2 cellular contexts compared by ENCODE assay signal in the genomic region with DNA sequence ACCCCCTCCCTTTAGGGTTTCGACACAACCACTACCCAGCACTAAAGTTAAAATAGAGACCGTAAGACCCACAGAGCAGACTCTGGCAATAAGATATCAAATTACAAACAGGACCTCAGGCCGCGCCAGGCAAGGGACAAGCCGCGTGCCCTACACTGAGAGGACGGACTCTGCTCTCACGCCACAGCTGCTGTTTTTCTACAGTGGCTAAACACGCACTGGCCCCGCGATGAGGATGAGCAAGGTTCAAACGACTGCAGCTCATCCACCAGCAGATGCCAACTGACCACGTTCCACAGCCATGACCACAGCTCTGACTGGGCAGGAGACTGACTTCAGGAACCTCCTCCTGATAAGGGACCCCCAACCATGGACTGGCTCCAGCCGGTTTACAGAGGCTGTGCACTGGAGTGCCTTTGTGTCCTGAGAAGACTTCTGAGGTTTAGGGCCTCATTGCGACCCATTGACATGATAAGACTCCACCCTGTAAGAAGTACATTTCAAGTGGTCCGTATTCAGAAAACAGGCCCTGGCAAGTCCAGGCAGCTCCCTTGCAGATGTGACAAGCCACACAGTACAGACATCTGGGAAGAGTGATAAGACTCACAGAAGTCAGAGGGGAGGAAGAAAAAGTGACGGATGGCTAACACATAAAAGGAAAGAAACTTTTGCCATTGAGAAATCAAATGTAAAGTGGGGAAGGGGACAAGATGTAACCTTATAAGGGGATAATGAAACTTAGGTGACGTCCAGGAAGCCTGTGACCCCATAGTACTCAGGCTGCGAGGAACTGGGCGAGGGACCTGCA.
TF ChIP-seq lines count a peak whose summit lies in the region.

No MANE protein-coding gene starts in this region.

TF ChIP-seq in Ishikawa, 13 proteins besides CTCF, POLR2A, EP300 and RAD21:
- TF ChIP-seq, protein P1, sequence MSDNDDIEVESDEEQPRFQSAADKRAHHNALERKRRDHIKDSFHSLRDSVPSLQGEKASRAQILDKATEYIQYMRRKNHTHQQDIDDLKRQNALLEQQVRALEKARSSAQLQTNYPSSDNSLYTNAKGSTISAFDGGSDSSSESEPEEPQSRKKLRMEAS (IDR thresholded peaks at IDR 0.05) = 0 out of 2 replicates have a peak, but pooled peaks have one; percentile 14
- TF ChIP-seq TEAD4 (IDR thresholded peaks at IDR 0.05) (no peak), TAF1 (IDR thresholded peaks at IDR 0.05; ENCODE audit: low read depth) (no peak), CREB1 (IDR thresholded peaks at IDR 0.05; ENCODE audit: low read depth) (no peak), FOXM1 (IDR thresholded peaks at IDR 0.05; ENCODE audit: borderline replicate concordance, low read depth) (no peak), TCF12 (IDR thresholded peaks at IDR 0.05; ENCODE audit: low read depth) (no peak)
- TF ChIP-seq, protein P2, sequence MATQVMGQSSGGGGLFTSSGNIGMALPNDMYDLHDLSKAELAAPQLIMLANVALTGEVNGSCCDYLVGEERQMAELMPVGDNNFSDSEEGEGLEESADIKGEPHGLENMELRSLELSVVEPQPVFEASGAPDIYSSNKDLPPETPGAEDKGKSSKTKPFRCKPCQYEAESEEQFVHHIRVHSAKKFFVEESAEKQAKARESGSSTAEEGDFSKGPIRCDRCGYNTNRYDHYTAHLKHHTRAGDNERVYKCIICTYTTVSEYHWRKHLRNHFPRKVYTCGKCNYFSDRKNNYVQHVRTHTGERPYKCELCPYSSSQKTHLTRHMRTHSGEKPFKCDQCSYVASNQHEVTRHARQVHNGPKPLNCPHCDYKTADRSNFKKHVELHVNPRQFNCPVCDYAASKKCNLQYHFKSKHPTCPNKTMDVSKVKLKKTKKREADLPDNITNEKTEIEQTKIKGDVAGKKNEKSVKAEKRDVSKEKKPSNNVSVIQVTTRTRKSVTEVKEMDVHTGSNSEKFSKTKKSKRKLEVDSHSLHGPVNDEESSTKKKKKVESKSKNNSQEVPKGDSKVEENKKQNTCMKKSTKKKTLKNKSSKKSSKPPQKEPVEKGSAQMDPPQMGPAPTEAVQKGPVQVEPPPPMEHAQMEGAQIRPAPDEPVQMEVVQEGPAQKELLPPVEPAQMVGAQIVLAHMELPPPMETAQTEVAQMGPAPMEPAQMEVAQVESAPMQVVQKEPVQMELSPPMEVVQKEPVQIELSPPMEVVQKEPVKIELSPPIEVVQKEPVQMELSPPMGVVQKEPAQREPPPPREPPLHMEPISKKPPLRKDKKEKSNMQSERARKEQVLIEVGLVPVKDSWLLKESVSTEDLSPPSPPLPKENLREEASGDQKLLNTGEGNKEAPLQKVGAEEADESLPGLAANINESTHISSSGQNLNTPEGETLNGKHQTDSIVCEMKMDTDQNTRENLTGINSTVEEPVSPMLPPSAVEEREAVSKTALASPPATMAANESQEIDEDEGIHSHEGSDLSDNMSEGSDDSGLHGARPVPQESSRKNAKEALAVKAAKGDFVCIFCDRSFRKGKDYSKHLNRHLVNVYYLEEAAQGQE (IDR thresholded peaks at IDR 0.05; ENCODE audit: low read depth) = no peak
TF ChIP-seq in Ishikawa: peak in this region for 1.

TF ChIP-seq in K562, 482 proteins besides CTCF, POLR2A, EP300 and RAD21 (continues in another document):
- TF ChIP-seq NR4A1 (CRISPR knock-in tag; IDR thresholded peaks at IDR 0.05) (no peak), NR4A1 (tag; IDR thresholded peaks at IDR 0.05) (peak; percentile 98), NKRF (IDR thresholded peaks at IDR 0.05; ENCODE audit: borderline replicate concordance) (no peak; the same call in 1 of the 2 replicates), NBN (IDR thresholded peaks at IDR 0.05; ENCODE audit: low read depth) (peak; percentile 79), MBD1 (CRISPR knock-in tag; IDR thresholded peaks at IDR 0.05) (no peak), HLTF (IDR thresholded peaks at IDR 0.05) (0 out of 2 replicates have a peak, but pooled peaks have one; percentile 61), ZNF830 (CRISPR knock-in tag; IDR thresholded peaks at IDR 0.05) (no peak), CCAR2 (IDR thresholded peaks at IDR 0.05; ENCODE audit: low read depth, low read length) (no peak), SRSF1 (IDR thresholded peaks at IDR 0.05; ENCODE audit: low read depth, low read length) (no peak), EHMT2 (IDR thresholded peaks at IDR 0.05) (peak; percentile 83), PTTG1 (tag; IDR thresholded peaks at IDR 0.05; ENCODE audit: low read depth) (peak; percentile 55), DMBX1 (CRISPR knock-in tag; IDR thresholded peaks at IDR 0.05; ENCODE audit: borderline replicate concordance) (peak; percentile 17; the same call in 1 of the 2 replicates), MECOM (CRISPR knock-in tag; IDR thresholded peaks at IDR 0.05) (0 out of 2 replicates have a peak, but pooled peaks have one; percentile 29), STAT5A (IDR thresholded peaks at IDR 0.05; ENCODE audit: borderline replicate concordance, low read length) (peak; percentile 57; the same call in 1 of the 2 replicates), SAFB (IDR thresholded peaks at IDR 0.05; ENCODE audit: borderline replicate concordance, low read depth, low read length) (no peak), KAT7 (CRISPR knock-in tag; IDR thresholded peaks at IDR 0.05; ENCODE audit: borderline replicate concordance) (no peak), TEAD2 (tag; IDR thresholded peaks at IDR 0.05) (peak; percentile 79), BACH1 (tag; IDR thresholded peaks at IDR 0.05) (peak; percentile 46; the same call in 1 of the 2 replicates), BCOR (IDR thresholded peaks at IDR 0.05) (peak; percentile 81), MTA1 (IDR thresholded peaks at IDR 0.05; ENCODE audit: borderline replicate concordance) (peak; percentile 71; the same call in 1 of the 2 replicates), RFX7 (CRISPR knock-in tag; IDR thresholded peaks at IDR 0.05) (no peak), ZC3H11A (IDR thresholded peaks at IDR 0.05; ENCODE audit: low read depth, low read length) (no peak), FOXK1 (CRISPR knock-in tag; IDR thresholded peaks at IDR 0.05; ENCODE audit: borderline replicate concordance) (no peak), BDP1 (IDR thresholded peaks at IDR 0.05; ENCODE audit: insufficient read depth, insufficient read length) (no peak), NCOA4 (IDR thresholded peaks at IDR 0.05; ENCODE audit: partially characterized antibody) (no peak)
- TF ChIP-seq, protein P3, sequence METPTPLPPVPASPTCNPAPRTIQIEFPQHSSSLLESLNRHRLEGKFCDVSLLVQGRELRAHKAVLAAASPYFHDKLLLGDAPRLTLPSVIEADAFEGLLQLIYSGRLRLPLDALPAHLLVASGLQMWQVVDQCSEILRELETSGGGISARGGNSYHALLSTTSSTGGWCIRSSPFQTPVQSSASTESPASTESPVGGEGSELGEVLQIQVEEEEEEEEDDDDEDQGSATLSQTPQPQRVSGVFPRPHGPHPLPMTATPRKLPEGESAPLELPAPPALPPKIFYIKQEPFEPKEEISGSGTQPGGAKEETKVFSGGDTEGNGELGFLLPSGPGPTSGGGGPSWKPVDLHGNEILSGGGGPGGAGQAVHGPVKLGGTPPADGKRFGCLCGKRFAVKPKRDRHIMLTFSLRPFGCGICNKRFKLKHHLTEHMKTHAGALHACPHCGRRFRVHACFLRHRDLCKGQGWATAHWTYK (CRISPR knock-in tag; IDR thresholded peaks at IDR 0.05) = no peak
- TF ChIP-seq, protein P4, sequence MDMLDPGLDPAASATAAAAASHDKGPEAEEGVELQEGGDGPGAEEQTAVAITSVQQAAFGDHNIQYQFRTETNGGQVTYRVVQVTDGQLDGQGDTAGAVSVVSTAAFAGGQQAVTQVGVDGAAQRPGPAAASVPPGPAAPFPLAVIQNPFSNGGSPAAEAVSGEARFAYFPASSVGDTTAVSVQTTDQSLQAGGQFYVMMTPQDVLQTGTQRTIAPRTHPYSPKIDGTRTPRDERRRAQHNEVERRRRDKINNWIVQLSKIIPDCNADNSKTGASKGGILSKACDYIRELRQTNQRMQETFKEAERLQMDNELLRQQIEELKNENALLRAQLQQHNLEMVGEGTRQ (CRISPR knock-in tag; IDR thresholded peaks at IDR 0.05) = no peak
- TF ChIP-seq, protein P5, sequence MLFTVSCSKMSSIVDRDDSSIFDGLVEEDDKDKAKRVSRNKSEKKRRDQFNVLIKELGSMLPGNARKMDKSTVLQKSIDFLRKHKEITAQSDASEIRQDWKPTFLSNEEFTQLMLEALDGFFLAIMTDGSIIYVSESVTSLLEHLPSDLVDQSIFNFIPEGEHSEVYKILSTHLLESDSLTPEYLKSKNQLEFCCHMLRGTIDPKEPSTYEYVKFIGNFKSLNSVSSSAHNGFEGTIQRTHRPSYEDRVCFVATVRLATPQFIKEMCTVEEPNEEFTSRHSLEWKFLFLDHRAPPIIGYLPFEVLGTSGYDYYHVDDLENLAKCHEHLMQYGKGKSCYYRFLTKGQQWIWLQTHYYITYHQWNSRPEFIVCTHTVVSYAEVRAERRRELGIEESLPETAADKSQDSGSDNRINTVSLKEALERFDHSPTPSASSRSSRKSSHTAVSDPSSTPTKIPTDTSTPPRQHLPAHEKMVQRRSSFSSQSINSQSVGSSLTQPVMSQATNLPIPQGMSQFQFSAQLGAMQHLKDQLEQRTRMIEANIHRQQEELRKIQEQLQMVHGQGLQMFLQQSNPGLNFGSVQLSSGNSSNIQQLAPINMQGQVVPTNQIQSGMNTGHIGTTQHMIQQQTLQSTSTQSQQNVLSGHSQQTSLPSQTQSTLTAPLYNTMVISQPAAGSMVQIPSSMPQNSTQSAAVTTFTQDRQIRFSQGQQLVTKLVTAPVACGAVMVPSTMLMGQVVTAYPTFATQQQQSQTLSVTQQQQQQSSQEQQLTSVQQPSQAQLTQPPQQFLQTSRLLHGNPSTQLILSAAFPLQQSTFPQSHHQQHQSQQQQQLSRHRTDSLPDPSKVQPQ (CRISPR knock-in tag; IDR thresholded peaks at IDR 0.05; ENCODE audit: borderline replicate concordance) = no peak
- TF ChIP-seq, protein P6, sequence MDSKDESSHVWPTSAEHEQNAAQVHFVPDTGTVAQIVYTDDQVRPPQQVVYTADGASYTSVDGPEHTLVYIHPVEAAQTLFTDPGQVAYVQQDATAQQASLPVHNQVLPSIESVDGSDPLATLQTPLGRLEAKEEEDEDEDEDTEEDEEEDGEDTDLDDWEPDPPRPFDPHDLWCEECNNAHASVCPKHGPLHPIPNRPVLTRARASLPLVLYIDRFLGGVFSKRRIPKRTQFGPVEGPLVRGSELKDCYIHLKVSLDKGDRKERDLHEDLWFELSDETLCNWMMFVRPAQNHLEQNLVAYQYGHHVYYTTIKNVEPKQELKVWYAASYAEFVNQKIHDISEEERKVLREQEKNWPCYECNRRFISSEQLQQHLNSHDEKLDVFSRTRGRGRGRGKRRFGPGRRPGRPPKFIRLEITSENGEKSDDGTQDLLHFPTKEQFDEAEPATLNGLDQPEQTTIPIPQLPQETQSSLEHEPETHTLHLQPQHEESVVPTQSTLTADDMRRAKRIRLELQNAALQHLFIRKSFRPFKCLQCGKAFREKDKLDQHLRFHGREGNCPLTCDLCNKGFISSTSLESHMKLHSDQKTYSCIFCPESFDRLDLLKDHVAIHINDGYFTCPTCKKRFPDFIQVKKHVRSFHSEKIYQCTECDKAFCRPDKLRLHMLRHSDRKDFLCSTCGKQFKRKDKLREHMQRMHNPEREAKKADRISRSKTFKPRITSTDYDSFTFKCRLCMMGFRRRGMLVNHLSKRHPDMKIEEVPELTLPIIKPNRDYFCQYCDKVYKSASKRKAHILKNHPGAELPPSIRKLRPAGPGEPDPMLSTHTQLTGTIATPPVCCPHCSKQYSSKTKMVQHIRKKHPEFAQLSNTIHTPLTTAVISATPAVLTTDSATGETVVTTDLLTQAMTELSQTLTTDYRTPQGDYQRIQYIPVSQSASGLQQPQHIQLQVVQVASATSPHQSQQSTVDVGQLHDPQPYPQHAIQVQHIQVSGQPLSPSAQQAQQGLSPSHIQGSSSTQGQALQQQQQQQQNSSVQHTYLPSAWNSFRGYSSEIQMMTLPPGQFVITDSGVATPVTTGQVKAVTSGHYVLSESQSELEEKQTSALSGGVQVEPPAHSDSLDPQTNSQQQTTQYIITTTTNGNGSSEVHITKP (IDR thresholded peaks at IDR 0.05; ENCODE audit: partially characterized antibody) = peak; percentile 89
- TF ChIP-seq, protein P7, sequence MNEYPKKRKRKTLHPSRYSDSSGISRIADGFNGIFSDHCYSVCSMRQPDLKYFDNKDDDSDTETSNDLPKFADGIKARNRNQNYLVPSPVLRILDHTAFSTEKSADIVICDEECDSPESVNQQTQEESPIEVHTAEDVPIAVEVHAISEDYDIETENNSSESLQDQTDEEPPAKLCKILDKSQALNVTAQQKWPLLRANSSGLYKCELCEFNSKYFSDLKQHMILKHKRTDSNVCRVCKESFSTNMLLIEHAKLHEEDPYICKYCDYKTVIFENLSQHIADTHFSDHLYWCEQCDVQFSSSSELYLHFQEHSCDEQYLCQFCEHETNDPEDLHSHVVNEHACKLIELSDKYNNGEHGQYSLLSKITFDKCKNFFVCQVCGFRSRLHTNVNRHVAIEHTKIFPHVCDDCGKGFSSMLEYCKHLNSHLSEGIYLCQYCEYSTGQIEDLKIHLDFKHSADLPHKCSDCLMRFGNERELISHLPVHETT (CRISPR knock-in tag; conservative IDR thresholded peaks at IDR 0.05 in 1 of 2, IDR thresholded peaks at IDR 0.05 in 1 of 2) = peak in 1 of 2 experiments; percentile 66; a peak in 2 of 4 replicates
